ENCODE assay signal across 12 cellular contexts in genomic region chr2:18402-19271, GRCh38. TPM values are rescaled to one million over a fixed set of nuclear protein-coding genes. Genes with fewer than 3 reads are reported as not detected.
DNase-seq lines count a peak whose midpoint lies in the region; ATAC-seq, FAIRE-seq and TF ChIP-seq lines count a peak whose summit lies in the region.
"Had no signal": no experiment of that assay in that cellular context is flagged by ENCODE, and none has a peak within 500 bp of the region (broad histone marks: within the 10 kb centered on the region; RNA-seq: fewer than 3 reads in every experiment).

No MANE protein-coding gene starts in this region.

- H3K4me1 Mint-ChIP-seq in activated CD8-positive, alpha-beta memory T cell treated with anti-CD3 and anti-CD28 coated beads, Interleukin-2, amount 10 ng/mL, durations not matched to agents 7 days and 5 days = peaks cover 19% of the 10 kb centered on the region
- peaks cover 43 to 53% of the 10 kb centered on the region in 2 donors for H3K4me1 Mint-ChIP-seq in immature natural killer cell
- H3K4me1 Mint-ChIP-seq in stimulated activated naive B cell treated with anti-CD40 and anti-IgM and Interleukin-4, amounts not matched to agents 10 μg/mL and 1 μg/mL and 100 μg/mL, for 72 hours = peaks cover 0 to 4% of the 10 kb centered on the region in 2 donors

- no peak overlapping the region for H3K4me2 ChIP-seq in SU-DHL-6 (ENCODE audit: low read depth, low read length, poor library complexity, severe bottlenecking)

- H3K4me1 ChIP-seq in tibial artery = no peaks in the 10 kb centered on the region

- H3K27me3 ChIP-seq in SU-DHL-6 (ENCODE audit: low read length) (no peaks in the 10 kb centered on the region), tibial artery (peaks cover 0 to 7% of the 10 kb centered on the region in 2 donors)

- H3K4me3 ChIP-seq in SU-DHL-6 (ENCODE audit: insufficient read depth, low read length, poor library complexity, severe bottlenecking) = no peak overlapping the region
- H3K4me3 ChIP-seq in tibial artery = no peak overlapping the region

- H3K9me3 ChIP-seq in SU-DHL-6 (ENCODE audit: insufficient read depth, low read length) (no peaks in the 10 kb centered on the region), tibial artery (no peaks in the 10 kb centered on the region)

- H3K4me3 Mint-ChIP-seq in activated CD8-positive, alpha-beta memory T cell treated with anti-CD3 and anti-CD28 coated beads, Interleukin-2, amount 10 ng/mL, durations not matched to agents 7 days and 5 days = no peak overlapping the region
- peak overlapping the region in 2 of 5 donors; percentile 50 to 54 for H3K4me3 Mint-ChIP-seq in immature natural killer cell
- H3K4me3 Mint-ChIP-seq in stimulated activated naive B cell treated with anti-CD40 and anti-IgM and Interleukin-4, amounts not matched to agents 10 μg/mL and 1 μg/mL and 100 μg/mL, for 72 hours = no peak overlapping the region

- no peak overlapping the region for H3K9ac ChIP-seq in SU-DHL-6 (ENCODE audit: low read length)

- H3K27me3 Mint-ChIP-seq in activated CD8-positive, alpha-beta memory T cell treated with anti-CD3 and anti-CD28 coated beads, Interleukin-2, amount 10 ng/mL, durations not matched to agents 7 days and 5 days = peaks cover 23% of the 10 kb centered on the region
- peaks cover 0 to 12% (median 0%) of the 10 kb centered on the region in 3 donors for H3K27me3 Mint-ChIP-seq in immature natural killer cell (ENCODE audit: low read depth in 3 of 3)
- peaks cover 5 to 17% of the 10 kb centered on the region in 2 donors for H3K27me3 Mint-ChIP-seq in stimulated activated naive B cell treated with anti-CD40 and anti-IgM and Interleukin-4, amounts not matched to agents 10 μg/mL and 1 μg/mL and 100 μg/mL, for 72 hours

- no peaks in the 10 kb centered on the region for H3K79me2 ChIP-seq in SU-DHL-6 (ENCODE audit: insufficient read depth, low read length)

- no peaks in the 10 kb centered on the region for H3F3A ChIP-seq in SU-DHL-6 (ENCODE audit: insufficient read depth)

- CTCF ChIA-PET in activated CD8-positive, alpha-beta memory T cell treated with anti-CD3 and anti-CD28 coated beads, Interleukin-2, amount 10 ng/mL, durations not matched to agents 7 days and 5 days (lab: Charles Lee) = interaction anchor here (0.6 to 1.8 kb wide), 12 partner anchors 10 to 619 kb away, joined by 3 to 11 read pairs (median 4); no protein-coding TSS in a partner anchor

- H3K9me2 ChIP-seq in SU-DHL-6 (replicated peaks; ENCODE audit: insufficient read depth, low read length) = no peaks in the 10 kb centered on the region

- H4K20me1 ChIP-seq in SU-DHL-6 (ENCODE audit: low read depth, low read length) = no peaks in the 10 kb centered on the region

- intact Hi-C loops in tibial artery (cut with DNase I; ENCODE audit: low total_unique reads) = no loop called here

- peak; percentile 39 for ATAC-seq in activated CD8-positive, alpha-beta memory T cell treated with anti-CD3 and anti-CD28 coated beads, Interleukin-2, amount 10 ng/mL, durations not matched to agents 7 days and 5 days
- no peak for ATAC-seq in stimulated activated naive B cell treated with anti-CD40 and anti-IgM and Interleukin-4, amounts not matched to agents 10 μg/mL and 1 μg/mL and 100 μg/mL, for 72 hours (replicated peaks)
- ATAC-seq: esophagus mucosa had no signal

- TF ChIP-seq CTCF in SU-DHL-6 (IDR thresholded peaks at IDR 0.05; ENCODE audit: insufficient read depth, low read length, poor library complexity, severe bottlenecking) (peak; percentile 34), tibial artery (IDR thresholded peaks at IDR 0.05) (peak; percentile 29 to 52)

- no peaks in the 10 kb centered on the region for H3K9me3 Mint-ChIP-seq in activated CD8-positive, alpha-beta memory T cell treated with anti-CD3 and anti-CD28 coated beads, Interleukin-2, amount 10 ng/mL, durations not matched to agents 7 days and 5 days (ENCODE audit: low read depth)
- H3K9me3 Mint-ChIP-seq in immature natural killer cell = peaks cover 0 to 5% (median 0%) of the 10 kb centered on the region in 6 donors
- H3K9me3 Mint-ChIP-seq in stimulated activated naive B cell treated with anti-CD40 and anti-IgM and Interleukin-4, amounts not matched to agents 10 μg/mL and 1 μg/mL and 100 μg/mL, for 72 hours = peaks cover 0 to 3% of the 10 kb centered on the region in 2 donors

- DNase-seq in activated CD8-positive, alpha-beta memory T cell treated with anti-CD3 and anti-CD28 coated beads, Interleukin-2, amount 10 ng/mL, durations not matched to agents 7 days and 5 days = no peak
- DNase-seq in activated CD8-positive, alpha-beta memory T cell treated with anti-CD3 and anti-CD28 coated beads for 24 hours = no peak
- DNase-seq in immature natural killer cell = peak in 2 of 3 donors; percentile 28 to 29
- DNase-seq in tibial artery = no peak
- DNase-seq in stimulated activated naive B cell treated with anti-CD40 and anti-IgM and Interleukin-4, amounts not matched to agents 10 μg/mL and 1 μg/mL and 100 μg/mL, for 72 hours = no peak
- DNase-seq in RCC 7860 (ENCODE audit: low spot score) = no peak
- DNase-seq in central memory CD4-positive, alpha-beta T cell = no peak
- DNase-seq: activated CD4-positive, alpha-beta T cell treated with anti-CD3 and anti-CD28 coated beads, Interleukin-2, amount 50 U/mL, for 4 hours; GOT3; NCI-H226 had no signal

- H3K36me3 ChIP-seq in SU-DHL-6 (ENCODE audit: low read length) (no peaks in the 10 kb centered on the region), tibial artery (no peaks in the 10 kb centered on the region)

- no peak overlapping the region for H2AFZ ChIP-seq in SU-DHL-6 (ENCODE audit: low read depth, low read length, severe bottlenecking)

- H3K36me3 Mint-ChIP-seq in activated CD8-positive, alpha-beta memory T cell treated with anti-CD3 and anti-CD28 coated beads, Interleukin-2, amount 10 ng/mL, durations not matched to agents 7 days and 5 days = peaks cover 2% of the 10 kb centered on the region
- no peaks in the 10 kb centered on the region for H3K36me3 Mint-ChIP-seq in immature natural killer cell
- H3K36me3 Mint-ChIP-seq in stimulated activated naive B cell treated with anti-CD40 and anti-IgM and Interleukin-4, amounts not matched to agents 10 μg/mL and 1 μg/mL and 100 μg/mL, for 72 hours = no peaks in the 10 kb centered on the region

- no peak overlapping the region for H3K27ac Mint-ChIP-seq in activated CD8-positive, alpha-beta memory T cell treated with anti-CD3 and anti-CD28 coated beads, Interleukin-2, amount 10 ng/mL, durations not matched to agents 7 days and 5 days
- H3K27ac Mint-ChIP-seq in immature natural killer cell = peak overlapping the region in 3 of 6 donors; percentile 3 to 29 (median 25)
- no peak overlapping the region for H3K27ac Mint-ChIP-seq in stimulated activated naive B cell treated with anti-CD40 and anti-IgM and Interleukin-4, amounts not matched to agents 10 μg/mL and 1 μg/mL and 100 μg/mL, for 72 hours

- H3K27ac ChIP-seq in SU-DHL-6 (ENCODE audit: low read depth, low read length) (no peak overlapping the region), tibial artery (no peak overlapping the region)

- FAIRE-seq in RCC 7860 (lab: Jason Lieb, UNC) = no peak

RNA-seq across cellular contexts. Expression of gene FAM110C, which starts 27.7 kb away (rescaled TPM):
- total RNA-seq in activated CD8-positive, alpha-beta memory T cell treated with anti-CD3 and anti-CD28 coated beads, Interleukin-2, amount 10 ng/mL, durations not matched to agents 7 days and 5 days = 1 to 10 TPM in 1 of 2 experiments, under 1 TPM in 1; 0.37 to 2.1 TPM
- 1 to 10 TPM in 2 of 3 donors, not detected in 1; 1.9 to 2.8 TPM for polyA plus RNA-seq in immature natural killer cell

Comparison
In these comparisons a context has a peak if more than half of its experiments do, and no peak if none do; other contexts are left out.
1. DNase-seq: peak in immature natural killer cell (2 of 3); none in activated CD8-positive, alpha-beta memory T cell treated with anti-CD3 and anti-CD28 coated beads, Interleukin-2, amount 10 ng/mL, durations not matched to agents 7 days and 5 days (single experiment), activated CD8-positive, alpha-beta memory T cell treated with anti-CD3 and anti-CD28 coated beads for 24 hours (single experiment), tibial artery (0 of 2), stimulated activated naive B cell treated with anti-CD40 and anti-IgM and Interleukin-4, amounts not matched to agents 10 μg/mL and 1 μg/mL and 100 μg/mL, for 72 hours (single experiment), RCC 7860 (single experiment) and central memory CD4-positive, alpha-beta T cell (single experiment).